Comparison of ENCODE assay signal across 25 cellular contexts in the genomic region with DNA sequence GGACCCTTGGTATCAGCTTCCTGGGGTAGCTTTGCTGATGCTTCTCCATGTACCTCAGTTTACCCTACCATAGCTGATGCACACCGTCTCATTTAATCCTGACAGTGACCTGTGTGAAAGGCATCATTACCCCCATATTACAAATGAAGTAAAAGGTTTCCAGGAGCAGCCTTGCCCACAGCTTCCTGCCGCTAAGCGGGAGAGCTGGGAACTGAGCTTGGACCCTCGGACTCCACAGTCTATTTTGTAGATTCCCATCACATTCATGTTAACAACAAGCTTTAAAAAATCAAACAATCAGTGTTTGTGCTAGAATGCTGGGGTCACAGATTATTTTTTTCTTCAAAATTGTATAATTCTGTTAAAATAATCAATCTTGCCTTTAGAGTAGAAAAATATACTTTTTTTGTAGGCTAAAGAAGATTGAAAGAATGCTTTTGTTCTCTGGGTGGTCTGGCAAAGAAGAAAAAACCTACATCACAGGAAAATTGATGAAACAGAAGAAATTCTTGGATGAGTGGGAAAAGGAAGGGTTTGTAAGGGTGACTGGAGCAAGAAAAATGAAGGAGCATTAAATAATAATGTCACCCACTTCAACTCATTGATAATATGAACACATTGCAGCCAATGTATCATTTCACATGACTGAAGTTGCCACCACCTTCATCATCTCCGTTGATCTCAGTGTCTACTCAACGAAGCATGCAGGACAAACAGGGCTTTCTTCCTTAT.
"Had no signal": no experiment of that assay in that cellular context is flagged by ENCODE, and none has a peak within 500 bp of the region (broad histone marks: within the 10 kb centered on the region; RNA-seq: fewer than 3 reads in every experiment).

No MANE protein-coding gene starts in this region.

- H3K36me3 ChIP-seq: heart left ventricle, right atrium auricular region, uterus had no signal

- H3K27ac ChIP-seq: heart left ventricle, right atrium auricular region, uterus had no signal

- H3K27me3 ChIP-seq: heart left ventricle, right atrium auricular region, uterus had no signal

- H3K4me1 ChIP-seq: right atrium auricular region, uterus had no signal

- FAIRE-seq: kidney had no signal

- DNase-seq: activated CD4-positive, alpha-beta T cell treated with anti-CD3 and anti-CD28 coated beads for 1 hour; activated CD4-positive, alpha-beta T cell treated with anti-CD3 and anti-CD28 coated beads, Interleukin-2, amount 10 ng/mL, durations not matched to agents 7 days and 5 days; activated CD8-positive, alpha-beta memory T cell treated with anti-CD3 and anti-CD28 coated beads, Interleukin-2, amount 10 ng/mL, durations not matched to agents 7 days and 5 days; activated CD8-positive, alpha-beta T cell treated with anti-CD3 and anti-CD28 coated beads, Interleukin-2, amount 10 ng/mL, durations not matched to agents 7 days and 5 days; activated naive CD4-positive, alpha-beta T cell treated with Interleukin-2 at 50 U/mL for 16 hours; activated naive CD8-positive, alpha-beta T cell treated with anti-CD3 and anti-CD28 coated beads, Interleukin-2, amount 10 ng/mL, durations not matched to agents 7 days and 5 days; activated T-cell treated with anti-CD3 and anti-CD28 coated beads, Interleukin-2, amount 50 U/mL, for 48 hours; caudate nucleus; cortex of kidney; effector memory CD8-positive, alpha-beta T cell; erythroblast; heart left ventricle; hypothalamus; immature natural killer cell; kidney; left colon; mammary epithelial cell; midbrain; naive thymus-derived CD4-positive, alpha-beta T cell; nucleus accumbens; stimulated activated CD4-positive, alpha-beta T cell treated with anti-CD3 and anti-CD28 coated beads, Interleukin-4, amount 100 ng/mL, for 24 hours; T-helper 2 cell; uterus had no signal

- H3K4me3 ChIP-seq: heart left ventricle, right atrium auricular region, uterus had no signal

- ATAC-seq: activated CD8-positive, alpha-beta memory T cell treated with anti-CD3 and anti-CD28 coated beads, Interleukin-2, amount 10 ng/mL, durations not matched to agents 7 days and 5 days; activated CD8-positive, alpha-beta T cell treated with anti-CD3 and anti-CD28 coated beads, Interleukin-2, amount 10 ng/mL, durations not matched to agents 7 days and 5 days; effector memory CD8-positive, alpha-beta T cell; heart left ventricle; left colon; naive thymus-derived CD4-positive, alpha-beta T cell; stimulated activated effector memory CD8-positive, alpha-beta T cell treated with anti-CD3 and anti-CD28 coated beads, Interleukin-12 subunit alpha, Interleukin-12 subunit beta, amount 100 ng/mL, for 72 hours had no signal

- H3K9me3 ChIP-seq: heart left ventricle, right atrium auricular region, uterus had no signal
